In genomic region chr17:17505610-17506171, GRCh38 we compare ENCODE assay signal across 18 cellular contexts. TPM values are rescaled to one million over a fixed set of nuclear protein-coding genes. Genes with fewer than 3 reads are reported as not detected.
DNase-seq lines count a peak whose midpoint lies in the region; ATAC-seq and TF ChIP-seq lines count a peak whose summit lies in the region.
"Had no signal": no experiment of that assay in that cellular context is flagged by ENCODE, and none has a peak within 500 bp of the region (broad histone marks: within the 10 kb centered on the region; RNA-seq: fewer than 3 reads in every experiment).

No MANE protein-coding gene starts in this region.

- no peak for ATAC-seq in left cardiac atrium
- ATAC-seq in heart right ventricle, result no peak
- ATAC-seq in upper lobe of left lung (ENCODE audit: low FRiP score in 2 of 2), result no peak
- ATAC-seq in activated naive CD4-positive, alpha-beta T cell treated with anti-CD3 and anti-CD28 coated beads, Interleukin-2, amount 50 U/mL, for 72 hours, result no peak
- ATAC-seq: PC-3 had no signal

- no peak for TF ChIP-seq EP300 in upper lobe of left lung (IDR thresholded peaks at IDR 0.05)

- no peak overlapping the region for H2AFZ ChIP-seq in neural progenitor cell (replicated peaks)

- no peaks in the 10 kb centered on the region for H3K79me2 ChIP-seq in neural progenitor cell (ENCODE audit: low read depth)

- DNase-seq in left cardiac atrium (peak; percentile 24), heart right ventricle (no peak), neural progenitor cell (ENCODE audit: low spot score) (peak; percentile 31), upper lobe of left lung (no peak), progenitor cell of endocrine pancreas (ENCODE audit: low spot score, unreplicated experiment) (no peak), OCI-M1 (lab: John Stamatoyannopoulos, UW) (no peak)
- DNase-seq in activated naive CD4-positive, alpha-beta T cell treated with anti-CD3 and anti-CD28 coated beads, Interleukin-2, amount 50 U/mL, for 72 hours (ENCODE audit: low spot score in 2 of 2), result no peak
- DNase-seq: EL; HCEC 1CT; KG1; NCI-H1436 treated with DMSO at 0.1 percent for 48 hours; NCI-H2029 treated with DMSO at 0.1 percent for 48 hours; NCI-H2171 treated with DMSO at 0.1 percent for 48 hours; NCI-H446 treated with DMSO at 0.1 percent for 48 hours; NK-92 treated with Interleukin-12 subunit alpha and Interleukin-12 subunit beta, amount 100 ng/mL, for 24 hours; PC-3 had no signal

- H3K27ac Mint-ChIP-seq in neural progenitor cell, result no peak overlapping the region
- H3K27ac Mint-ChIP-seq in activated naive CD4-positive, alpha-beta T cell treated with anti-CD3 and anti-CD28 coated beads, Interleukin-2, amount 50 U/mL, for 72 hours, result no peak overlapping the region
- no peak overlapping the region for H3K27ac Mint-ChIP-seq in progenitor cell of endocrine pancreas
- H3K27ac Mint-ChIP-seq: CD14-positive monocyte had no signal

- TF ChIP-seq CTCF in heart right ventricle (IDR thresholded peaks at IDR 0.05) (no peak), neural progenitor cell (IDR thresholded peaks at IDR 0.05) (no peak), upper lobe of left lung (IDR thresholded peaks at IDR 0.05) (no peak), progenitor cell of endocrine pancreas (IDR thresholded peaks at IDR 0.05; ENCODE audit: unreplicated experiment) (no peak)

- H3K4me3 Mint-ChIP-seq in neural progenitor cell, result no peak overlapping the region
- no peak overlapping the region for H3K4me3 Mint-ChIP-seq in progenitor cell of endocrine pancreas (ENCODE audit: low read depth)
- H3K4me3 Mint-ChIP-seq: CD14-positive monocyte had no signal

- no peak overlapping the region for H3K4me3 ChIP-seq in heart right ventricle
- no peak overlapping the region for H3K4me3 ChIP-seq in neural progenitor cell
- peak overlapping the region in 1 of 4 donors; percentile 28 for H3K4me3 ChIP-seq in upper lobe of left lung

- no peaks in the 10 kb centered on the region for H3F3A ChIP-seq in neural progenitor cell (ENCODE audit: low read depth)

- H3K36me3 ChIP-seq in heart right ventricle (no peaks in the 10 kb centered on the region), neural progenitor cell (no peaks in the 10 kb centered on the region), upper lobe of left lung (no peaks in the 10 kb centered on the region)

- no peaks in the 10 kb centered on the region for H3K9me3 Mint-ChIP-seq in neural progenitor cell
- H3K9me3 Mint-ChIP-seq in activated naive CD4-positive, alpha-beta T cell treated with anti-CD3 and anti-CD28 coated beads, Interleukin-2, amount 50 U/mL, for 72 hours, result no peaks in the 10 kb centered on the region
- H3K9me3 Mint-ChIP-seq in progenitor cell of endocrine pancreas (ENCODE audit: low read depth), result no peaks in the 10 kb centered on the region
- H3K9me3 Mint-ChIP-seq: CD14-positive monocyte had no signal

- no peak for TF ChIP-seq POLR2A in upper lobe of left lung (IDR thresholded peaks at IDR 0.05)

- H3K27me3 ChIP-seq in heart right ventricle (no peaks in the 10 kb centered on the region), neural progenitor cell (no peaks in the 10 kb centered on the region), upper lobe of left lung (no peaks in the 10 kb centered on the region)

- no peaks in the 10 kb centered on the region for H3K9me3 ChIP-seq in heart right ventricle
- no peaks in the 10 kb centered on the region for H3K9me3 ChIP-seq in neural progenitor cell (ENCODE audit: low read depth)
- no peaks in the 10 kb centered on the region for H3K9me3 ChIP-seq in upper lobe of left lung

- H3K9ac ChIP-seq in neural progenitor cell, result no peak overlapping the region

- no peaks in the 10 kb centered on the region for H3K27me3 Mint-ChIP-seq in neural progenitor cell (ENCODE audit: insufficient read depth, low read depth)
- peaks cover 7% of the 10 kb centered on the region for H3K27me3 Mint-ChIP-seq in progenitor cell of endocrine pancreas

- H3K36me3 Mint-ChIP-seq in neural progenitor cell (no peaks in the 10 kb centered on the region), progenitor cell of endocrine pancreas (ENCODE audit: insufficient read depth) (no peaks in the 10 kb centered on the region)
- H3K36me3 Mint-ChIP-seq in activated naive CD4-positive, alpha-beta T cell treated with anti-CD3 and anti-CD28 coated beads, Interleukin-2, amount 50 U/mL, for 72 hours, result no peaks in the 10 kb centered on the region

- H3K4me1 Mint-ChIP-seq in neural progenitor cell (peaks cover 24% of the 10 kb centered on the region), progenitor cell of endocrine pancreas (ENCODE audit: low read depth) (no peaks in the 10 kb centered on the region)

- no peak overlapping the region for H3K4me2 ChIP-seq in neural progenitor cell

- H3K4me1 ChIP-seq in heart right ventricle (peaks cover 4 to 21% (median 14%) of the 10 kb centered on the region in 9 donors), neural progenitor cell (peaks cover 5% of the 10 kb centered on the region), upper lobe of left lung (peaks cover 4 to 10% (median 7%) of the 10 kb centered on the region in 4 donors)

- intact Hi-C loops in left cardiac atrium (cut with DNase I) (no loop called here), heart right ventricle (cut with DNase I) (loop anchor here in 1 of 10 donors (10.0 kb wide), 1 partner anchor 129 kb away; no protein-coding TSS in a partner anchor)

- WGBS in heart right ventricle, 2 donors, result 93 to 94% methylated on average over 21 to 22 of the region's 22 CpGs
- WGBS in upper lobe of left lung, 2 donors, result 87 to 97% methylated on average over 7 to 15 of the region's 22 CpGs

- H4K20me1 ChIP-seq in neural progenitor cell (ENCODE audit: low read depth), result no peaks in the 10 kb centered on the region

- H3K27ac ChIP-seq in heart right ventricle (peak overlapping the region in 5 of 10 donors; percentile 55 to 76 (median 74)), angular gyrus (ENCODE audit: low read depth, low read length) (peak overlapping the region; percentile 59), neural progenitor cell (no peak overlapping the region), upper lobe of left lung (peak overlapping the region; percentile 73 to 89 (median 80))

RNA-seq across cellular contexts. Expression of gene RASD1, which starts 9.5 kb away (rescaled TPM):
- 10 to 100 TPM; 35.3 to 55.1 TPM for total RNA-seq in left cardiac atrium
- total RNA-seq in heart right ventricle, result 10 to 100 TPM in 4 of 10 donors, 1 to 10 TPM in 6; 2.2 to 67.7 (median 6.8) TPM
- 10 to 100 TPM; 26.3 to 85.8 TPM for polyA plus RNA-seq in heart right ventricle
- 0.88 and 2.8 TPM in 2 replicates for total RNA-seq in neural progenitor cell (ENCODE audit: low replicate concordance)
- 10 to 100 TPM; 28.5 to 68.1 (median 36.5) TPM for total RNA-seq in upper lobe of left lung
- total RNA-seq in activated naive CD4-positive, alpha-beta T cell treated with anti-CD3 and anti-CD28 coated beads, Interleukin-2, amount 50 U/mL, for 72 hours, result 1 to 10 TPM in 1 of 2 donors, under 1 TPM in 1; 0.71 to 1.2 TPM
- 4.6 and 5.6 TPM in 2 replicates for total RNA-seq in progenitor cell of endocrine pancreas

RNA-seq across cellular contexts. Expression of gene MED9, which starts 28.9 kb away (rescaled TPM):
- total RNA-seq in left cardiac atrium, result 10 to 100 TPM; 26.8 to 35.1 TPM
- 10 to 100 TPM; 31.4 to 42.0 (median 35.2) TPM for total RNA-seq in heart right ventricle
- 10 to 100 TPM; 32.6 to 33.8 TPM for polyA plus RNA-seq in heart right ventricle
- total RNA-seq in neural progenitor cell (ENCODE audit: low replicate concordance), result 15.7 and 28.0 TPM in 2 replicates
- 10 to 100 TPM in 5 of 6 donors, 1 to 10 TPM in 1; 8.5 to 31.4 (median 13.9) TPM for total RNA-seq in upper lobe of left lung
- 10 to 100 TPM; 13.1 to 14.0 TPM for total RNA-seq in activated naive CD4-positive, alpha-beta T cell treated with anti-CD3 and anti-CD28 coated beads, Interleukin-2, amount 50 U/mL, for 72 hours
- 17.0 and 17.7 TPM in 2 replicates for total RNA-seq in progenitor cell of endocrine pancreas

Comparison
In these comparisons a context has a peak if more than half of its experiments do, and no peak if none do; other contexts are left out.
1. DNase-seq: peak in left cardiac atrium (single experiment) and neural progenitor cell (single experiment); none in heart right ventricle (0 of 2), upper lobe of left lung (0 of 2), activated naive CD4-positive, alpha-beta T cell treated with anti-CD3 and anti-CD28 coated beads, Interleukin-2, amount 50 U/mL, for 72 hours (0 of 2), progenitor cell of endocrine pancreas (single experiment) and OCI-M1 (single experiment).